18 cellular contexts compared by ENCODE assay signal in the genomic region with DNA sequence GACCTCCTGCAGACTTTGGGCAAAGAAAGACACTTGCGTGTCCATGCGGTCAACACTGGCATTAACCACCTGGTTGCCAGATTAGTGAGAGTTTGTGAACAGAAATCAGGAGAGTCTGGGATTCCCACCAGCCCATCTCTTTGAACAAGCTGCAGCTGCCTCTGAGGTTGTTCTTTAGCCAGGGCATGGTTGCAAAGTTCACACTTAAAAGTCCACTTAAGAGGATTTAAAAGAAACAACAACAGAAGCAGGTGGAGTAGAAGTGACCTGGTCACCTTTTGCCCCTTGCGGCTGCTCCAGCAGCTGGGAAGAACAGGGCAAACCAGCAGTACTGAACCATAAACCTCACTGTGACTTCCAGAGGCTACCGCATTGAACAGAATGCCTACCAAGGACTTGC.
A peak's percentile ranks its signal among the peaks of the same experiment; 100 is the strongest.
DNase-seq lines count a peak whose midpoint lies in the region; ATAC-seq, FAIRE-seq and TF ChIP-seq lines count a peak whose summit lies in the region.
"Had no signal": no experiment of that assay in that cellular context is flagged by ENCODE, and none has a peak within 500 bp of the region (broad histone marks: within the 10 kb centered on the region; RNA-seq: fewer than 3 reads in every experiment).

No MANE protein-coding gene starts in this region.

- H3K9me3 ChIP-seq in Loucy (ENCODE audit: insufficient read depth, low read depth, low read length) (peaks cover 12% of the 10 kb centered on the region; the same call in 1 of the 2 replicates), HepG2 (ENCODE audit: low read length) (no peaks in the 10 kb centered on the region), neuronal stem cell (replicated peaks in 1 of 2; ENCODE audit: control insufficient read depth in 2 of 2, insufficient read depth in 1 of 2, low read depth in 1 of 2, low read length in 2 of 2) (peaks cover 0 to 9% of the 10 kb centered on the region in 2 donors)

- no peak overlapping the region for H3K9ac ChIP-seq in Loucy (ENCODE audit: low read depth, low read length, poor library complexity, severe bottlenecking)
- no peak overlapping the region for H3K9ac ChIP-seq in HepG2 (ENCODE audit: insufficient read depth, low read depth, low read length)
- no peak overlapping the region for H3K9ac ChIP-seq in neuronal stem cell (ENCODE audit: low read depth, low read length, poor library complexity)
- H3K9ac ChIP-seq: BLaER1 treated with 17β-estradiol and CSF1 and Interleukin-3, amounts not matched to agents 10 nM and 100 nM had no signal

- no peak overlapping the region for H2BK120ac ChIP-seq in neuronal stem cell (ENCODE audit: low read depth, low read length)

- H3K4me1 ChIP-seq in Loucy (ENCODE audit: insufficient read depth, low read length, poor library complexity, severe bottlenecking), result no peaks in the 10 kb centered on the region
- peaks cover 9% of the 10 kb centered on the region for H3K4me1 ChIP-seq in HepG2 (ENCODE audit: insufficient read depth, low read length)
- H3K4me1 ChIP-seq in neuronal stem cell (ENCODE audit: control insufficient read depth in 2 of 2, insufficient read depth in 1 of 2, low read depth in 1 of 2, low read length in 2 of 2), result peaks cover 0 to 4% of the 10 kb centered on the region in 2 donors

- H3K79me2 ChIP-seq in Loucy (ENCODE audit: insufficient read depth, low read length) (no peaks in the 10 kb centered on the region), HepG2 (ENCODE audit: insufficient read depth, low read length) (no peaks in the 10 kb centered on the region)

- peak overlapping the region; percentile 7; the same call in 1 of the 2 replicates for H2AFZ ChIP-seq in Loucy (ENCODE audit: low read length)
- H2AFZ ChIP-seq in HepG2 (ENCODE audit: low read length), result no peak overlapping the region
- H2AFZ ChIP-seq in neuronal stem cell (ENCODE audit: low read length), result peak overlapping the region; percentile 32

- TF ChIP-seq EP300 in HepG2 (IDR thresholded peaks at IDR 0.05; ENCODE audit: low read depth in 2 of 2, low read length in 2 of 2), result no peak
- no peak for TF ChIP-seq EP300 in HepG2 (CRISPR knock-in tag; IDR thresholded peaks at IDR 0.05; ENCODE audit: borderline replicate concordance)

- no peak overlapping the region for H3K18ac ChIP-seq in neuronal stem cell (ENCODE audit: low read length)

- H3K36me3 ChIP-seq in Loucy (ENCODE audit: insufficient read depth, low read length) (no peaks in the 10 kb centered on the region), HepG2 (replicated peaks in 1 of 2; ENCODE audit: control insufficient read depth in 1 of 2, insufficient read depth in 2 of 2, low read length in 2 of 2) (no peaks in the 10 kb centered on the region), neuronal stem cell (replicated peaks in 1 of 2; ENCODE audit: control insufficient read depth in 2 of 2, insufficient read depth in 2 of 2, low read length in 2 of 2) (no peaks in the 10 kb centered on the region)
- H3K36me3 ChIP-seq: BLaER1 treated with 17β-estradiol and CSF1 and Interleukin-3, amounts not matched to agents 10 nM and 100 nM had no signal

- no peak for TF ChIP-seq RAD21 in HepG2 (CRISPR knock-in tag; IDR thresholded peaks at IDR 0.05)

- no peak for FAIRE-seq in HepG2 (lab: Jason Lieb, UNC)
- FAIRE-seq: GM12892, GM19239 had no signal

- DNase-seq in DMS53 (lab: John Stamatoyannopoulos, UW) (peak; percentile 60), HepG2 (ENCODE audit: low spot score) (no peak), neuronal stem cell (ENCODE audit: low spot score) (no peak), GM19238 (ENCODE audit: insufficient read length, low spot score) (no peak), posterior cingulate gyrus (no peak), omental fat pad (ENCODE audit: low spot score) (no peak)
- DNase-seq: ACHN; Calu3; CD4-positive, CD25-positive, alpha-beta regulatory T cell; DMS 273 treated with DMSO at 0.1 percent for 48 hours; EL; GDM1; H7 had no signal

- H4K20me1 ChIP-seq in Loucy (ENCODE audit: insufficient read depth, low read length, poor library complexity, severe bottlenecking) (no peaks in the 10 kb centered on the region), HepG2 (ENCODE audit: insufficient read depth, low read length) (no peaks in the 10 kb centered on the region)
- H4K20me1 ChIP-seq: BLaER1 treated with 17β-estradiol and CSF1 and Interleukin-3, amounts not matched to agents 10 nM and 100 nM had no signal

- H2AK5ac ChIP-seq in neuronal stem cell (ENCODE audit: low read depth, low read length), result no peak overlapping the region

- H2BK5ac ChIP-seq in neuronal stem cell (ENCODE audit: low read length), result no peak overlapping the region

- no peaks in the 10 kb centered on the region for H3F3A ChIP-seq in Loucy (ENCODE audit: low read depth)

- no peak overlapping the region for H3K23ac ChIP-seq in neuronal stem cell (ENCODE audit: low read depth, low read length, poor library complexity)

- no peak overlapping the region for H3K14ac ChIP-seq in neuronal stem cell (ENCODE audit: low read length)

- no peak overlapping the region for H3K4me3 ChIP-seq in Loucy (ENCODE audit: low read length, poor library complexity, severe bottlenecking)
- H3K4me3 ChIP-seq in HepG2 (replicated peaks in 1 of 3; ENCODE audit: insufficient read depth in 1 of 3, low read depth in 2 of 3, low read length in 3 of 3), result no peak overlapping the region
- no peak overlapping the region for H3K4me3 ChIP-seq in neuronal stem cell (ENCODE audit: low read length in 2 of 2)
- H3K4me3 ChIP-seq: BLaER1 treated with 17β-estradiol and CSF1 and Interleukin-3, amounts not matched to agents 10 nM and 100 nM had no signal

- intact Hi-C loops in HepG2 (cut with micrococcal nuclease; ENCODE audit: unreplicated experiment), result no loop called here
- intact Hi-C loops in posterior cingulate gyrus (cut with DNase I), result no loop called here

- H3K4me2 ChIP-seq in Loucy (ENCODE audit: low read depth, low read length, poor library complexity, severe bottlenecking), result no peak overlapping the region
- no peak overlapping the region for H3K4me2 ChIP-seq in HepG2 (ENCODE audit: low read depth, low read length)
- no peak overlapping the region for H3K4me2 ChIP-seq in neuronal stem cell (ENCODE audit: insufficient read depth, low read length, poor library complexity, severe bottlenecking)
- H3K4me2 ChIP-seq: BLaER1 treated with 17β-estradiol and CSF1 and Interleukin-3, amounts not matched to agents 10 nM and 100 nM had no signal

- no peak overlapping the region for H2BK12ac ChIP-seq in neuronal stem cell (ENCODE audit: low read length)

- no peak overlapping the region for H4K91ac ChIP-seq in neuronal stem cell (ENCODE audit: low read depth, low read length, poor library complexity)

- no peak overlapping the region for H4K8ac ChIP-seq in neuronal stem cell (ENCODE audit: low read depth, low read length)

- no peaks in the 10 kb centered on the region for H3K79me1 ChIP-seq in neuronal stem cell (ENCODE audit: low read depth, low read length)

- CTCF ChIA-PET in HepG2 (lab: Yijun Ruan, JAX; ENCODE audit: low intra/inter-chr PET ratio, low total read pairs), result no interaction called here

- TF ChIP-seq POLR2A in HepG2 (IDR thresholded peaks at IDR 0.05; ENCODE audit: insufficient read depth in 1 of 2, low read depth in 2 of 2, low read length in 2 of 2), result no peak

- H3K27me3 ChIP-seq in Loucy (ENCODE audit: insufficient read depth, low read length, poor library complexity, severe bottlenecking), result no peaks in the 10 kb centered on the region
- H3K27me3 ChIP-seq in HepG2 (ENCODE audit: control insufficient read depth in 1 of 2, insufficient read depth in 2 of 2, low read length in 2 of 2), result peaks cover 0 to 2% of the 10 kb centered on the region in 2 experiments; a peak in 1 of 5 replicates
- no peaks in the 10 kb centered on the region for H3K27me3 ChIP-seq in neuronal stem cell (ENCODE audit: control insufficient read depth in 3 of 3, insufficient read depth in 3 of 3, low read depth in 1 of 3, low read length in 3 of 3)
- H3K27me3 ChIP-seq: BLaER1 treated with 17β-estradiol and CSF1 and Interleukin-3, amounts not matched to agents 10 nM and 100 nM had no signal

- TF ChIP-seq CTCF in Loucy (conservative IDR thresholded peaks at IDR 0.05; ENCODE audit: low read length) (no peak), HepG2 (CRISPR knock-in tag; IDR thresholded peaks at IDR 0.05) (no peak), omental fat pad (IDR thresholded peaks at IDR 0.05) (no peak)

- POLR2A ChIA-PET in HepG2 (lab: Yijun Ruan, JAX), result no interaction called here

- BruUV-seq in HepG2 (replicated peaks; lab: Mats Ljungman, UMichigan), result no TSS peak

- ATAC-seq in HepG2 (peak; percentile 38; the same call in 2 of the 3 replicates), HG03571 (IDR thresholded peaks at IDR 0.05; ENCODE audit: unreplicated experiment) (no peak), omental fat pad (ENCODE audit: low FRiP score) (no peak)

- H3K4ac ChIP-seq in neuronal stem cell (ENCODE audit: low read length), result no peak overlapping the region

- WGBS in HepG2 (ENCODE audit: low lambda C conversion rate), result 8% methylated on average over 4 of the region's 4 CpGs
- no CpG with 5 or more reads among the region's 4 CpGs for WGBS in neuronal stem cell (ENCODE audit: extremely low coverage in 2 of 2, insufficient read length in 2 of 2, insufficient replicate concordance in 1 of 2), 2 donors

- in situ Hi-C loops in HepG2 (cut with HindIII; ENCODE audit: extremely low pct_ligation_motif_present, low pct_unique_long_range_greater_than_20kb), result no loop called here

- H2BK15ac ChIP-seq in neuronal stem cell (ENCODE audit: low read length), result no peak overlapping the region

- no peak overlapping the region for H3K27ac ChIP-seq in HepG2 (ENCODE audit: extremely low read length, insufficient read depth, low read length)
- H3K27ac ChIP-seq in neuronal stem cell (replicated peaks; ENCODE audit: low read length), result no peak overlapping the region
- H3K27ac ChIP-seq: BLaER1 treated with 17β-estradiol and CSF1 and Interleukin-3, amounts not matched to agents 10 nM and 100 nM had no signal

- H3K9me2 ChIP-seq in Loucy (replicated peaks; ENCODE audit: low read depth, low read length), result no peaks in the 10 kb centered on the region

TF ChIP-seq in HepG2, 621 proteins besides CTCF, POLR2A, EP300 and RAD21:
- TF ChIP-seq LCORL (IDR thresholded peaks at IDR 0.05), result no peak
- no peak for TF ChIP-seq LCORL (CRISPR knock-in tag; IDR thresholded peaks at IDR 0.05)
- peak; percentile 47; the same call in 1 of the 2 replicates for TF ChIP-seq ZNF652 (CRISPR knock-in tag; IDR thresholded peaks at IDR 0.05; ENCODE audit: borderline replicate concordance, low read depth)
